ENCODE assay signal across 1 cellular context in the genomic region with DNA sequence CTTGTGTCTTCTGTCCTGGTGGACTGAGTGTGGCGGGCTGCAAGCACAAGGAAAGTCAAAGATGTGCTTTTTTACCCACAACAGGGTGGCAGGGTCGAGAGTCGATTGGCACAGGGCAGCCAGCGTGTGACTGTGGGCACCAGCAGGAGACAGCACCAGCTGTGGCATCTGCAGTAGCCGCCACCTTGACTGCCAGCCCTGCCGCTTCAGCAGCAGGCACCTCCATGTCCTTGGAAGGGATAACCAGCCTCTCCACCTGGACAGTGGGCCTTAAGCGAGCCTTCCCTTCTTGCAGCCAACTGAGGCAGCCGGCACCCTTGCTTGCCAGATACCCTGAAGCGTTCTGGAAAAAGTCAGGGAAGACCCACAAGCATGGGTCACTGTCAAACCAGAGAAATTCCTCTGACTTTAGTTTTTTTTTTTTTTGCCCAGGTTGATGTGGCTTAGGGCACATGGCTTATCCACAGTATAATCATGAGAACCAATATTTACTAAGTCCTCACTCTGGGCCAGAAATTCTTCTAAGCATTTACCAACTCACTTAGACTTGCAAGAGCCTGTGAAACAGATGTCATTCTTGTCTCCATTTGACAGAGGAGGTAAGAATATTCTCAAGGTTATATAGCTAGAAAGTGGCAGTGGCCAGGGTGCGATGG.
TF ChIP-seq lines count a peak whose summit lies in the region.

No MANE protein-coding gene starts in this region.

TF ChIP-seq in K562, 482 proteins besides CTCF, POLR2A, EP300 and RAD21:
- TF ChIP-seq ZNF232 (CRISPR knock-in tag; IDR thresholded peaks at IDR 0.05) = no peak
- TF ChIP-seq HDAC6 (IDR thresholded peaks at IDR 0.05; ENCODE audit: low read depth, low read length) = no peak
- TF ChIP-seq NFE2 (IDR thresholded peaks at IDR 0.05; ENCODE audit: low read depth) = no peak
- TF ChIP-seq HNRNPH1 (optimal IDR thresholded peaks at IDR 0.05; ENCODE audit: low read depth, low read length) = no peak
- no peak for TF ChIP-seq KLF13 (tag; IDR thresholded peaks at IDR 0.05; ENCODE audit: borderline replicate concordance, low read depth)
- TF ChIP-seq MYNN (IDR thresholded peaks at IDR 0.05) = no peak
- TF ChIP-seq MYNN (CRISPR knock-in tag; IDR thresholded peaks at IDR 0.05) = no peak
- TF ChIP-seq ZNF639 (CRISPR knock-in tag; conservative IDR thresholded peaks at IDR 0.05 in 1 of 2, IDR thresholded peaks at IDR 0.05 in 1 of 2) = no peak
- TF ChIP-seq, protein P1, sequence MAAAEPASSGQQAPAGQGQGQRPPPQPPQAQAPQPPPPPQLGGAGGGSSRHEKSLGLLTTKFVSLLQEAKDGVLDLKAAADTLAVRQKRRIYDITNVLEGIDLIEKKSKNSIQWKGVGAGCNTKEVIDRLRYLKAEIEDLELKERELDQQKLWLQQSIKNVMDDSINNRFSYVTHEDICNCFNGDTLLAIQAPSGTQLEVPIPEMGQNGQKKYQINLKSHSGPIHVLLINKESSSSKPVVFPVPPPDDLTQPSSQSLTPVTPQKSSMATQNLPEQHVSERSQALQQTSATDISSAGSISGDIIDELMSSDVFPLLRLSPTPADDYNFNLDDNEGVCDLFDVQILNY (CRISPR knock-in tag; IDR thresholded peaks at IDR 0.05) = no peak
- TF ChIP-seq ZNF655 (CRISPR knock-in tag; IDR thresholded peaks at IDR 0.05) = no peak
- no peak for TF ChIP-seq SP2 (IDR thresholded peaks at IDR 0.05; ENCODE audit: extremely low read depth, low read depth, low read length, poor library complexity, severe bottlenecking)
- no peak for TF ChIP-seq PHB (CRISPR knock-in tag; IDR thresholded peaks at IDR 0.05)
- no peak for TF ChIP-seq MYC (IDR thresholded peaks at IDR 0.05; ENCODE audit: low read depth, low read length)
- TF ChIP-seq MYC (CRISPR knock-in tag; IDR thresholded peaks at IDR 0.05; ENCODE audit: borderline replicate concordance, low read depth) = peak; percentile 44; the same call in 1 of the 2 replicates
- TF ChIP-seq, protein P2, sequence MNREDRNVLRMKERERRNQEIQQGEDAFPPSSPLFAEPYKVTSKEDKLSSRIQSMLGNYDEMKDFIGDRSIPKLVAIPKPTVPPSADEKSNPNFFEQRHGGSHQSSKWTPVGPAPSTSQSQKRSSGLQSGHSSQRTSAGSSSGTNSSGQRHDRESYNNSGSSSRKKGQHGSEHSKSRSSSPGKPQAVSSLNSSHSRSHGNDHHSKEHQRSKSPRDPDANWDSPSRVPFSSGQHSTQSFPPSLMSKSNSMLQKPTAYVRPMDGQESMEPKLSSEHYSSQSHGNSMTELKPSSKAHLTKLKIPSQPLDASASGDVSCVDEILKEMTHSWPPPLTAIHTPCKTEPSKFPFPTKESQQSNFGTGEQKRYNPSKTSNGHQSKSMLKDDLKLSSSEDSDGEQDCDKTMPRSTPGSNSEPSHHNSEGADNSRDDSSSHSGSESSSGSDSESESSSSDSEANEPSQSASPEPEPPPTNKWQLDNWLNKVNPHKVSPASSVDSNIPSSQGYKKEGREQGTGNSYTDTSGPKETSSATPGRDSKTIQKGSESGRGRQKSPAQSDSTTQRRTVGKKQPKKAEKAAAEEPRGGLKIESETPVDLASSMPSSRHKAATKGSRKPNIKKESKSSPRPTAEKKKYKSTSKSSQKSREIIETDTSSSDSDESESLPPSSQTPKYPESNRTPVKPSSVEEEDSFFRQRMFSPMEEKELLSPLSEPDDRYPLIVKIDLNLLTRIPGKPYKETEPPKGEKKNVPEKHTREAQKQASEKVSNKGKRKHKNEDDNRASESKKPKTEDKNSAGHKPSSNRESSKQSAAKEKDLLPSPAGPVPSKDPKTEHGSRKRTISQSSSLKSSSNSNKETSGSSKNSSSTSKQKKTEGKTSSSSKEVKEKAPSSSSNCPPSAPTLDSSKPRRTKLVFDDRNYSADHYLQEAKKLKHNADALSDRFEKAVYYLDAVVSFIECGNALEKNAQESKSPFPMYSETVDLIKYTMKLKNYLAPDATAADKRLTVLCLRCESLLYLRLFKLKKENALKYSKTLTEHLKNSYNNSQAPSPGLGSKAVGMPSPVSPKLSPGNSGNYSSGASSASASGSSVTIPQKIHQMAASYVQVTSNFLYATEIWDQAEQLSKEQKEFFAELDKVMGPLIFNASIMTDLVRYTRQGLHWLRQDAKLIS (CRISPR knock-in tag; IDR thresholded peaks at IDR 0.05) = 0 out of 2 replicates have a peak, but pooled peaks have one; percentile 11
- no peak for TF ChIP-seq ZKSCAN8 (CRISPR knock-in tag; IDR thresholded peaks at IDR 0.05)
- no peak for TF ChIP-seq ZNF785 (CRISPR knock-in tag; IDR thresholded peaks at IDR 0.05)
- TF ChIP-seq GABPB1 (CRISPR knock-in tag; IDR thresholded peaks at IDR 0.05) = 0 out of 2 replicates have a peak, but pooled peaks have one; percentile 28
- TF ChIP-seq ZNF282 (CRISPR knock-in tag; IDR thresholded peaks at IDR 0.05) = no peak
- TF ChIP-seq, protein P3, sequence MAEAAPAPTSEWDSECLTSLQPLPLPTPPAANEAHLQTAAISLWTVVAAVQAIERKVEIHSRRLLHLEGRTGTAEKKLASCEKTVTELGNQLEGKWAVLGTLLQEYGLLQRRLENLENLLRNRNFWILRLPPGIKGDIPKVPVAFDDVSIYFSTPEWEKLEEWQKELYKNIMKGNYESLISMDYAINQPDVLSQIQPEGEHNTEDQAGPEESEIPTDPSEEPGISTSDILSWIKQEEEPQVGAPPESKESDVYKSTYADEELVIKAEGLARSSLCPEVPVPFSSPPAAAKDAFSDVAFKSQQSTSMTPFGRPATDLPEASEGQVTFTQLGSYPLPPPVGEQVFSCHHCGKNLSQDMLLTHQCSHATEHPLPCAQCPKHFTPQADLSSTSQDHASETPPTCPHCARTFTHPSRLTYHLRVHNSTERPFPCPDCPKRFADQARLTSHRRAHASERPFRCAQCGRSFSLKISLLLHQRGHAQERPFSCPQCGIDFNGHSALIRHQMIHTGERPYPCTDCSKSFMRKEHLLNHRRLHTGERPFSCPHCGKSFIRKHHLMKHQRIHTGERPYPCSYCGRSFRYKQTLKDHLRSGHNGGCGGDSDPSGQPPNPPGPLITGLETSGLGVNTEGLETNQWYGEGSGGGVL (CRISPR knock-in tag; IDR thresholded peaks at IDR 0.05) = no peak
- TF ChIP-seq MLLT1 (IDR thresholded peaks at IDR 0.05) = no peak
- TF ChIP-seq SRSF7 (optimal IDR thresholded peaks at IDR 0.05; ENCODE audit: low read depth, low read length) = no peak
- TF ChIP-seq ARID4B (CRISPR knock-in tag; IDR thresholded peaks at IDR 0.05) = no peak
- TF ChIP-seq NR2F6 (CRISPR knock-in tag; IDR thresholded peaks at IDR 0.05) = no peak
